Comparison of ENCODE assay signal across 1 cellular context in genomic region chr7:66535414-66536329, GRCh38.
TF ChIP-seq lines count a peak whose summit lies in the region.

No MANE protein-coding gene starts in this region.

TF ChIP-seq in HepG2, 621 proteins besides CTCF, POLR2A, EP300 and RAD21 (continued from another document and continues in another):
- TF ChIP-seq, protein P1, sequence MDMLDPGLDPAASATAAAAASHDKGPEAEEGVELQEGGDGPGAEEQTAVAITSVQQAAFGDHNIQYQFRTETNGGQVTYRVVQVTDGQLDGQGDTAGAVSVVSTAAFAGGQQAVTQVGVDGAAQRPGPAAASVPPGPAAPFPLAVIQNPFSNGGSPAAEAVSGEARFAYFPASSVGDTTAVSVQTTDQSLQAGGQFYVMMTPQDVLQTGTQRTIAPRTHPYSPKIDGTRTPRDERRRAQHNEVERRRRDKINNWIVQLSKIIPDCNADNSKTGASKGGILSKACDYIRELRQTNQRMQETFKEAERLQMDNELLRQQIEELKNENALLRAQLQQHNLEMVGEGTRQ (IDR thresholded peaks at IDR 0.05; ENCODE audit: low read depth, low read length), result no peak
- TF ChIP-seq, protein P1 (CRISPR knock-in tag; IDR thresholded peaks at IDR 0.05; ENCODE audit: borderline replicate concordance), result no peak
- TF ChIP-seq DMAP1 (CRISPR knock-in tag; IDR thresholded peaks at IDR 0.05) (peak; percentile 44; the same call in 1 of the 2 replicates), ZNF577 (CRISPR knock-in tag; IDR thresholded peaks at IDR 0.05; ENCODE audit: borderline replicate concordance, low read depth) (no peak), SOX5 (CRISPR knock-in tag; IDR thresholded peaks at IDR 0.05; ENCODE audit: borderline replicate concordance) (no peak), TP53 (CRISPR knock-in tag; conservative IDR thresholded peaks at IDR 0.05) (peak; percentile 66; the same call in 1 of the 2 replicates), ZNF446 (CRISPR knock-in tag; IDR thresholded peaks at IDR 0.05) (no peak), IKZF4 (CRISPR knock-in tag; IDR thresholded peaks at IDR 0.05; ENCODE audit: borderline replicate concordance, low read depth, not compliant biosample characterization) (no peak), RORA (CRISPR knock-in tag; IDR thresholded peaks at IDR 0.05) (no peak), THRA (CRISPR knock-in tag; IDR thresholded peaks at IDR 0.05; ENCODE audit: borderline replicate concordance) (peak; percentile 31; the same call in 1 of the 2 replicates), SALL2 (CRISPR knock-in tag; IDR thresholded peaks at IDR 0.05) (no peak), TARDBP (CRISPR knock-in tag; IDR thresholded peaks at IDR 0.05) (peak; percentile 77; the same call in 1 of the 2 replicates), KLF6 (CRISPR knock-in tag; IDR thresholded peaks at IDR 0.05) (no peak), PHF8 (CRISPR knock-in tag; IDR thresholded peaks at IDR 0.05) (peak; percentile 48), TGIF2 (CRISPR knock-in tag; IDR thresholded peaks at IDR 0.05) (peak; percentile 26; the same call in 1 of the 2 replicates), SYNCRIP (IDR thresholded peaks at IDR 0.05; ENCODE audit: insufficient read depth, low read depth, low read length) (no peak), ZNF569 (CRISPR knock-in tag; IDR thresholded peaks at IDR 0.05; ENCODE audit: borderline replicate concordance) (no peak), ATF1 (CRISPR knock-in tag; IDR thresholded peaks at IDR 0.05) (0 out of 2 replicates have a peak, but pooled peaks have one; percentile 39), ZNF678 (CRISPR knock-in tag; IDR thresholded peaks at IDR 0.05) (0 out of 2 replicates have a peak, but pooled peaks have one; percentile 67), DPF2 (CRISPR knock-in tag; IDR thresholded peaks at IDR 0.05; ENCODE audit: borderline replicate concordance, low read depth) (peak; percentile 75), TFE3 (CRISPR knock-in tag; IDR thresholded peaks at IDR 0.05) (no peak), ZNF749 (CRISPR knock-in tag; IDR thresholded peaks at IDR 0.05; ENCODE audit: borderline replicate concordance) (no peak), ISL2 (CRISPR knock-in tag; IDR thresholded peaks at IDR 0.05) (peak; percentile 73; the same call in 1 of the 2 replicates), ZNF720 (CRISPR knock-in tag; IDR thresholded peaks at IDR 0.05) (no peak), ZNF350 (CRISPR knock-in tag; IDR thresholded peaks at IDR 0.05; ENCODE audit: borderline replicate concordance, low read depth) (peak; percentile 85; the same call in 1 of the 2 replicates), PAX8 (CRISPR knock-in tag; IDR thresholded peaks at IDR 0.05; ENCODE audit: borderline replicate concordance) (no peak), RFXAP (CRISPR knock-in tag; IDR thresholded peaks at IDR 0.05; ENCODE audit: borderline replicate concordance) (peak; percentile 42; the same call in 1 of the 2 replicates), GATAD2A (CRISPR knock-in tag; IDR thresholded peaks at IDR 0.05) (peak; percentile 82), FOXO4 (CRISPR knock-in tag; conservative IDR thresholded peaks at IDR 0.05) (no peak), ZNF282 (IDR thresholded peaks at IDR 0.05; ENCODE audit: partially characterized antibody) (no peak), ZXDC (CRISPR knock-in tag; IDR thresholded peaks at IDR 0.05) (no peak), ZNF776 (CRISPR knock-in tag; IDR thresholded peaks at IDR 0.05) (no peak), MED8 (CRISPR knock-in tag; IDR thresholded peaks at IDR 0.05; ENCODE audit: insufficient replicate concordance) (peak; percentile 8), ZNF75D (CRISPR knock-in tag; IDR thresholded peaks at IDR 0.05; ENCODE audit: borderline replicate concordance) (no peak), HNRNPK (IDR thresholded peaks at IDR 0.05; ENCODE audit: low read depth, low read length, poor library complexity, severe bottlenecking) (no peak), GPN1 (CRISPR knock-in tag; IDR thresholded peaks at IDR 0.05; ENCODE audit: borderline replicate concordance) (no peak), XBP1 (CRISPR knock-in tag; IDR thresholded peaks at IDR 0.05) (no peak), AGO2 (optimal IDR thresholded peaks at IDR 0.05; ENCODE audit: low read depth, low read length) (no peak), CSRNP2 (CRISPR knock-in tag; conservative IDR thresholded peaks at IDR 0.05; ENCODE audit: low read depth) (no peak), ZNF879 (CRISPR knock-in tag; IDR thresholded peaks at IDR 0.05) (no peak)
- TF ChIP-seq, protein P2, sequence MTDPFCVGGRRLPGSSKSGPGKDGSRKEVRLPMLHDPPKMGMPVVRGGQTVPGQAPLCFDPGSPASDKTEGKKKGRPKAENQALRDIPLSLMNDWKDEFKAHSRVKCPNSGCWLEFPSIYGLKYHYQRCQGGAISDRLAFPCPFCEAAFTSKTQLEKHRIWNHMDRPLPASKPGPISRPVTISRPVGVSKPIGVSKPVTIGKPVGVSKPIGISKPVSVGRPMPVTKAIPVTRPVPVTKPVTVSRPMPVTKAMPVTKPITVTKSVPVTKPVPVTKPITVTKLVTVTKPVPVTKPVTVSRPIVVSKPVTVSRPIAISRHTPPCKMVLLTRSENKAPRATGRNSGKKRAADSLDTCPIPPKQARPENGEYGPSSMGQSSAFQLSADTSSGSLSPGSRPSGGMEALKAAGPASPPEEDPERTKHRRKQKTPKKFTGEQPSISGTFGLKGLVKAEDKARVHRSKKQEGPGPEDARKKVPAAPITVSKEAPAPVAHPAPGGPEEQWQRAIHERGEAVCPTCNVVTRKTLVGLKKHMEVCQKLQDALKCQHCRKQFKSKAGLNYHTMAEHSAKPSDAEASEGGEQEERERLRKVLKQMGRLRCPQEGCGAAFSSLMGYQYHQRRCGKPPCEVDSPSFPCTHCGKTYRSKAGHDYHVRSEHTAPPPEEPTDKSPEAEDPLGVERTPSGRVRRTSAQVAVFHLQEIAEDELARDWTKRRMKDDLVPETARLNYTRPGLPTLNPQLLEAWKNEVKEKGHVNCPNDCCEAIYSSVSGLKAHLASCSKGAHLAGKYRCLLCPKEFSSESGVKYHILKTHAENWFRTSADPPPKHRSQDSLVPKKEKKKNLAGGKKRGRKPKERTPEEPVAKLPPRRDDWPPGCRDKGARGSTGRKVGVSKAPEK (CRISPR knock-in tag; IDR thresholded peaks at IDR 0.05; ENCODE audit: borderline replicate concordance), result 0 out of 2 replicates have a peak, but pooled peaks have one; percentile 74
- TF ChIP-seq, protein P3, sequence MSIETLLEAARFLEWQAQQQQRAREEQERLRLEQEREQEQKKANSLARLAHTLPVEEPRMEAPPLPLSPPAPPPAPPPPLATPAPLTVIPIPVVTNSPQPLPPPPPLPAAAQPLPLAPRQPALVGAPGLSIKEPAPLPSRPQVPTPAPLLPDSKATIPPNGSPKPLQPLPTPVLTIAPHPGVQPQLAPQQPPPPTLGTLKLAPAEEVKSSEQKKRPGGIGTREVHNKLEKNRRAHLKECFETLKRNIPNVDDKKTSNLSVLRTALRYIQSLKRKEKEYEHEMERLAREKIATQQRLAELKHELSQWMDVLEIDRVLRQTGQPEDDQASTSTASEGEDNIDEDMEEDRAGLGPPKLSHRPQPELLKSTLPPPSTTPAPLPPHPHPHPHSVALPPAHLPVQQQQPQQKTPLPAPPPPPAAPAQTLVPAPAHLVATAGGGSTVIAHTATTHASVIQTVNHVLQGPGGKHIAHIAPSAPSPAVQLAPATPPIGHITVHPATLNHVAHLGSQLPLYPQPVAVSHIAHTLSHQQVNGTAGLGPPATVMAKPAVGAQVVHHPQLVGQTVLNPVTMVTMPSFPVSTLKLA (IDR thresholded peaks at IDR 0.05), result no peak
- TF ChIP-seq, protein P4, sequence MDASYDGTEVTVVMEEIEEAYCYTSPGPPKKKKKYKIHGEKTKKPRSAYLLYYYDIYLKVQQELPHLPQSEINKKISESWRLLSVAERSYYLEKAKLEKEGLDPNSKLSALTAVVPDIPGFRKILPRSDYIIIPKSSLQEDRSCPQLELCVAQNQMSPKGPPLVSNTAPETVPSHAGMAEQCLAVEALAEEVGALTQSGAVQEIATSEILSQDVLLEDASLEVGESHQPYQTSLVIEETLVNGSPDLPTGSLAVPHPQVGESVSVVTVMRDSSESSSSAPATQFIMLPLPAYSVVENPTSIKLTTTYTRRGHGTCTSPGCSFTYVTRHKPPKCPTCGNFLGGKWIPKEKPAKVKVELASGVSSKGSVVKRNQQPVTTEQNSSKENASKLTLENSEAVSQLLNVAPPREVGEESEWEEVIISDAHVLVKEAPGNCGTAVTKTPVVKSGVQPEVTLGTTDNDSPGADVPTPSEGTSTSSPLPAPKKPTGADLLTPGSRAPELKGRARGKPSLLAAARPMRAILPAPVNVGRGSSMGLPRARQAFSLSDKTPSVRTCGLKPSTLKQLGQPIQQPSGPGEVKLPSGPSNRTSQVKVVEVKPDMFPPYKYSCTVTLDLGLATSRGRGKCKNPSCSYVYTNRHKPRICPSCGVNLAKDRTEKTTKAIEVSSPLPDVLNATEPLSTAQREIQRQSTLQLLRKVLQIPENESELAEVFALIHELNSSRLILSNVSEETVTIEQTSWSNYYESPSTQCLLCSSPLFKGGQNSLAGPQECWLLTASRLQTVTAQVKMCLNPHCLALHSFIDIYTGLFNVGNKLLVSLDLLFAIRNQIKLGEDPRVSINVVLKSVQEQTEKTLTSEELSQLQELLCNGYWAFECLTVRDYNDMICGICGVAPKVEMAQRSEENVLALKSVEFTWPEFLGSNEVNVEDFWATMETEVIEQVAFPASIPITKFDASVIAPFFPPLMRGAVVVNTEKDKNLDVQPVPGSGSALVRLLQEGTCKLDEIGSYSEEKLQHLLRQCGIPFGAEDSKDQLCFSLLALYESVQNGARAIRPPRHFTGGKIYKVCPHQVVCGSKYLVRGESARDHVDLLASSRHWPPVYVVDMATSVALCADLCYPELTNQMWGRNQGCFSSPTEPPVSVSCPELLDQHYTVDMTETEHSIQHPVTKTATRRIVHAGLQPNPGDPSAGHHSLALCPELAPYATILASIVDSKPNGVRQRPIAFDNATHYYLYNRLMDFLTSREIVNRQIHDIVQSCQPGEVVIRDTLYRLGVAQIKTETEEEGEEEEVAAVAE (CRISPR knock-in tag; IDR thresholded peaks at IDR 0.05; ENCODE audit: borderline replicate concordance), result no peak
